In genomic region chr17:50200447-50201225, GRCh38 we compare ENCODE assay signal across 8 cellular contexts. TPM values are rescaled to one million over a fixed set of nuclear protein-coding genes. Genes with fewer than 3 reads are reported as not detected.
DNase-seq lines count a peak whose midpoint lies in the region; ATAC-seq lines count a peak whose summit lies in the region.

No MANE protein-coding gene starts in this region.

- DNase-seq in A172 (ENCODE audit: low spot score) (peak; percentile 91), HPDE6-E6E7 (ENCODE audit: extremely low spot score) (peak; percentile 80), NT2/D1 (ENCODE audit: low read depth, low spot score) (peak; percentile 78), epidermal melanocyte (ENCODE audit: insufficient read length, low spot score) (peak; percentile 84)
- DNase-seq in activated CD8-positive, alpha-beta memory T cell treated with anti-CD3 and anti-CD28 coated beads, Interleukin-2, amount 50 U/mL, for 48 hours, result peak; percentile 89
- DNase-seq in stimulated activated CD8-positive, alpha-beta memory T cell treated with anti-CD3 and anti-CD28 coated beads, Interleukin-2, amount 100 ng/mL, for 48 hours (ENCODE audit: low read depth in 2 of 2), result peak; percentile 61 to 67

- H3K4me1 ChIP-seq in NT2/D1 (ENCODE audit: insufficient read depth, insufficient read length) (peaks cover 14% of the 10 kb centered on the region), mononuclear cell (ENCODE audit: insufficient read depth, low read length) (peaks cover 17% of the 10 kb centered on the region)

- peak; percentile 49 for ATAC-seq in GM18519 (IDR thresholded peaks at IDR 0.05; ENCODE audit: low FRiP score, unreplicated experiment)

- H3K9me3 ChIP-seq in NT2/D1 (ENCODE audit: insufficient read depth, low read length), result no peaks in the 10 kb centered on the region
- no peaks in the 10 kb centered on the region for H3K9me3 ChIP-seq in mononuclear cell (ENCODE audit: low read depth, low read length)

- peak overlapping the region; percentile 79 for H3K9ac ChIP-seq in NT2/D1 (ENCODE audit: insufficient read length, low read depth)

- peaks cover 37% of the 10 kb centered on the region for H3K36me3 ChIP-seq in NT2/D1 (ENCODE audit: insufficient read depth, insufficient read length, low read length)

- H3K27me3 ChIP-seq in NT2/D1 (ENCODE audit: insufficient read depth, insufficient read length) (peaks cover 28% of the 10 kb centered on the region), mononuclear cell (ENCODE audit: insufficient read depth, low read length) (peaks cover 26% of the 10 kb centered on the region)

- H3K4me3 ChIP-seq in NT2/D1 (ENCODE audit: insufficient read length, low read depth), result peak overlapping the region; percentile 42
- H3K4me3 ChIP-seq in mononuclear cell (ENCODE audit: low read length), result peak overlapping the region; percentile 24

RNA-seq across cellular contexts. Expression of gene COL1A1, which starts 0.8 kb away (rescaled TPM):
- total RNA-seq in A172 (2014; rRNA removed; shearing (Covaris generic)), result 6.2 and 15.7 TPM in 2 replicates
- total RNA-seq in mononuclear cell, result 2.9 TPM

RNA-seq across cellular contexts. Expression of gene SGCA, which starts 34.8 kb away (rescaled TPM):
- total RNA-seq in A172 (2014; rRNA removed; shearing (Covaris generic)), result 0.22 and 9.3 TPM in 2 replicates
- not detected for total RNA-seq in mononuclear cell

RNA-seq across cellular contexts. Expression of gene PPP1R9B, which starts 50.2 kb away (rescaled TPM):
- 19.1 and 35.5 TPM in 2 replicates for total RNA-seq in A172 (2014; rRNA removed; shearing (Covaris generic))
- total RNA-seq in mononuclear cell, result 53.0 TPM

Comparison
In these comparisons a context has a peak if more than half of its experiments do, and no peak if none do; other contexts are left out.
1. Peak in every context shown above with its lines: DNase-seq, ATAC-seq and H3K4me3 ChIP-seq.